9 cellular contexts compared by ENCODE assay signal in the genomic region with DNA sequence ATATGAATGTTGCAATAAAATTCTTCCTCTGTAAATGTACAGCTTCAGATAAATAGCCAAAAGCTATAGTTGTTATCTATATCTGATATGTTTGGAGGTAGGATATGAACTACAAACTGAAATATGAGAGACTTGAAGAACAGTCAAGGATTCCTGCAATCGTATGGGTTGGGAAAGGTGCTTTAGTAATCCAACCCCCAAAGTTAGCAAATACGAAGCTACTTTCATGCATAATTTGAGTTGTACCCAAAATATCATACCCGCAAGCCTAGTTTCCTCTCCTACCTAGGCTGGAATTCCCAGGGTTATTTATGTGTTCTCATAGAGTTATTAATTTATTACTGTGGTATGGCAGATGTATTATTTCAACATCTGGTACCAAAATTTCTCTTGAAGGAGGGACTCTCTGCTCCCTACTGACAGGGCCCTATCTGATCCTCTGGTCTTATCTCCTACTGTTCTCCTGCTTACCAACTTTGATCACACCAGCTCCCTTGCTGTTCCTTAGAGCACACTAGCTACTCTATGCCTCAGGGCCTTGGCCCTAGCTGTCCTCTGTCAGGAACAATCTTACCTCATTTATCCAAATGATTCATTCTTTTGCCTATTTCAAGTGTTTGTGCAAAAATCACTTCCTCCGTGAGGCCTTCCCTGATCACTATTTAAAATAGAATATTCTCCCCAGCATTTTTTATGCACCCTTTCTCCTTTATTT.
DNase-seq lines count a peak whose midpoint lies in the region; TF ChIP-seq lines count a peak whose summit lies in the region.
"Had no signal": no experiment of that assay in that cellular context is flagged by ENCODE, and none has a peak within 500 bp of the region (broad histone marks: within the 10 kb centered on the region; RNA-seq: fewer than 3 reads in every experiment).

No MANE protein-coding gene starts in this region.

- H3K4me1 ChIP-seq in adipocyte (ENCODE audit: control insufficient read depth, insufficient read depth, low read length) (peaks cover 4% of the 10 kb centered on the region), hepatocyte (ENCODE audit: insufficient read depth) (no peaks in the 10 kb centered on the region), thyroid gland (no peaks in the 10 kb centered on the region)

- peak overlapping the region; percentile 1 for H3K9ac ChIP-seq in adipocyte (ENCODE audit: low read length)

- peaks cover 12% of the 10 kb centered on the region for H3K79me2 ChIP-seq in hepatocyte

- 72% methylated on average over 4 of the region's 4 CpGs for WGBS in hepatocyte (ENCODE audit: low lambda C conversion rate, missing lambda C conversion rate)
- 86 to 94% methylated on average over 4 of the region's 4 CpGs for WGBS in thyroid gland, 2 donors

- no peaks in the 10 kb centered on the region for H3K36me3 ChIP-seq in H7 (replicated peaks; ENCODE audit: control insufficient read depth, insufficient read depth, low read length)
- H3K36me3 ChIP-seq in adipocyte (ENCODE audit: control insufficient read depth, insufficient read depth, low read length, severe bottlenecking): no peaks in the 10 kb centered on the region
- H3K36me3 ChIP-seq in hepatocyte (replicated peaks; ENCODE audit: insufficient read depth, low read depth): no peaks in the 10 kb centered on the region
- no peaks in the 10 kb centered on the region for H3K36me3 ChIP-seq in thyroid gland

- H3K4me3 ChIP-seq in H7 (ENCODE audit: insufficient read depth, low read depth, low read length) (no peak overlapping the region), adipocyte (ENCODE audit: low read length) (no peak overlapping the region), hepatocyte (no peak overlapping the region), thyroid gland (replicated peaks in 1 of 3) (no peak overlapping the region)

- no peaks in the 10 kb centered on the region for H3K9me2 ChIP-seq in hepatocyte (replicated peaks; ENCODE audit: insufficient read depth)

- no peak for TF ChIP-seq POLR2A in thyroid gland (IDR thresholded peaks at IDR 0.05)

- H3K9me3 ChIP-seq in adipocyte (ENCODE audit: control insufficient read depth, low read length): no peaks in the 10 kb centered on the region
- no peaks in the 10 kb centered on the region for H3K9me3 ChIP-seq in hepatocyte (ENCODE audit: low read depth)
- H3K9me3 ChIP-seq in thyroid gland: no peaks in the 10 kb centered on the region

- H3K4me2 ChIP-seq in hepatocyte: peak overlapping the region; percentile 64

- H2AFZ ChIP-seq in hepatocyte: peak overlapping the region; percentile 45

- DNase-seq in H7: peak; percentile 11
- DNase-seq in adipocyte (ENCODE audit: low read depth): no peak
- no peak for DNase-seq in hepatocyte (ENCODE audit: low spot score)
- peak; percentile 75 for DNase-seq in superior temporal gyrus (ENCODE audit: extremely low spot score)
- DNase-seq in activated CD4-positive, alpha-beta T cell treated with anti-CD3 and anti-CD28 coated beads for 1 hour: no peak
- no peak for DNase-seq in thyroid gland
- no peak for DNase-seq in NCI-H187 (lab: John Stamatoyannopoulos, UW)
- DNase-seq: activated naive CD4-positive, alpha-beta T cell treated with Interleukin-2 at 50 U/mL for 16 hours; stimulated activated CD4-positive, alpha-beta T cell treated with anti-CD3 and anti-CD28 coated beads, Interleukin-4, amount 100 ng/mL, for 1 hour had no signal

- no peaks in the 10 kb centered on the region for H4K20me1 ChIP-seq in hepatocyte (ENCODE audit: insufficient read depth, poor library complexity, severe bottlenecking)

- H3K27me3 ChIP-seq in H7 (ENCODE audit: control insufficient read depth, insufficient read depth, low read length) (peaks cover 7% of the 10 kb centered on the region; the same call in 1 of the 2 replicates), adipocyte (replicated peaks; ENCODE audit: control insufficient read depth, insufficient read depth, low read length) (no peaks in the 10 kb centered on the region), hepatocyte (no peaks in the 10 kb centered on the region), thyroid gland (no peaks in the 10 kb centered on the region)

- intact Hi-C loops in thyroid gland (cut with DNase I): loop anchor here (10.0 kb wide), 1 partner anchor 188 kb away; no protein-coding TSS in a partner anchor

- TF ChIP-seq CTCF in hepatocyte (IDR thresholded peaks at IDR 0.05; ENCODE audit: poor library complexity): no peak
- no peak for TF ChIP-seq CTCF in thyroid gland (IDR thresholded peaks at IDR 0.05)

- H3K27ac ChIP-seq in hepatocyte (peak overlapping the region; percentile 33), thyroid gland (peak overlapping the region in 1 of 3 donors; percentile 47)

Comparison
In these comparisons a context has a peak if more than half of its experiments do, and no peak if none do; other contexts are left out.
1. DNase-seq: peak in H7 (single experiment) and superior temporal gyrus (single experiment); none in adipocyte (single experiment), hepatocyte (single experiment), activated CD4-positive, alpha-beta T cell treated with anti-CD3 and anti-CD28 coated beads for 1 hour (single experiment), thyroid gland (0 of 2) and NCI-H187 (0 of 2).